ENCODE assay signal across 1 cellular context in the genomic region with DNA sequence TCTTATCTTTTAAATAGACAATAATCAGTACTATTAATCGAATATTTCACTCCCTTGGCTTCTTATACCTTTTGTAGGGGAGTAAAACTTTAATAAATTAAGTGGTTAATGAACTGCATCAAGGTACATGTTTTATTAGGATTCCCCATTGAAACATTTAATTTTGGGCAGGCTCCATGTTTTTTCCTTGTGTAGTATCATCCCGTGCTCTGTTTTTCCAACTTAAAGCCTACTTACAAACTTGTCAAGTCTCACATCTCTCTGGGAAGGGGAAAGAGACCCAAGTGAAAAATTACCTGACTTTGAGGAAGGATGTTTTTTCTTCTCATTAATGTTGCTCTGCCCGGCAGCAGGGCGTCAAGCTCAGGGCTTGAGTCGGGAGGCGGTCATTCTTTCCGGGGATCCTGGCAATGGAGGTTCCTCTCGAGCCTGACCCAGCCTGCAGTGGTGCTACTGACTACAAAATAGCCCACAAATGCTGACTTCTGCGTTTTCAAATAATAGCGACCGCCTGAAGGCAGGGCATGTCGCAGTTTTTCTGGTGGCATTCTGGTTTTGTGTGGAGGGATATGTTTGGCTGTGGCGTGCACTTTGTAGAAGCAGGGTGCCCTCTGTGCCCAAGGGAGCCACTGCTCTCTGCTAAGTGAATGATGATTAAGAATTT.
TF ChIP-seq lines count a peak whose summit lies in the region.

No MANE protein-coding gene starts in this region.

TF ChIP-seq in GM23338, 12 proteins besides CTCF, POLR2A, EP300 and RAD21 (continued from another document):
- TF ChIP-seq, protein P1, sequence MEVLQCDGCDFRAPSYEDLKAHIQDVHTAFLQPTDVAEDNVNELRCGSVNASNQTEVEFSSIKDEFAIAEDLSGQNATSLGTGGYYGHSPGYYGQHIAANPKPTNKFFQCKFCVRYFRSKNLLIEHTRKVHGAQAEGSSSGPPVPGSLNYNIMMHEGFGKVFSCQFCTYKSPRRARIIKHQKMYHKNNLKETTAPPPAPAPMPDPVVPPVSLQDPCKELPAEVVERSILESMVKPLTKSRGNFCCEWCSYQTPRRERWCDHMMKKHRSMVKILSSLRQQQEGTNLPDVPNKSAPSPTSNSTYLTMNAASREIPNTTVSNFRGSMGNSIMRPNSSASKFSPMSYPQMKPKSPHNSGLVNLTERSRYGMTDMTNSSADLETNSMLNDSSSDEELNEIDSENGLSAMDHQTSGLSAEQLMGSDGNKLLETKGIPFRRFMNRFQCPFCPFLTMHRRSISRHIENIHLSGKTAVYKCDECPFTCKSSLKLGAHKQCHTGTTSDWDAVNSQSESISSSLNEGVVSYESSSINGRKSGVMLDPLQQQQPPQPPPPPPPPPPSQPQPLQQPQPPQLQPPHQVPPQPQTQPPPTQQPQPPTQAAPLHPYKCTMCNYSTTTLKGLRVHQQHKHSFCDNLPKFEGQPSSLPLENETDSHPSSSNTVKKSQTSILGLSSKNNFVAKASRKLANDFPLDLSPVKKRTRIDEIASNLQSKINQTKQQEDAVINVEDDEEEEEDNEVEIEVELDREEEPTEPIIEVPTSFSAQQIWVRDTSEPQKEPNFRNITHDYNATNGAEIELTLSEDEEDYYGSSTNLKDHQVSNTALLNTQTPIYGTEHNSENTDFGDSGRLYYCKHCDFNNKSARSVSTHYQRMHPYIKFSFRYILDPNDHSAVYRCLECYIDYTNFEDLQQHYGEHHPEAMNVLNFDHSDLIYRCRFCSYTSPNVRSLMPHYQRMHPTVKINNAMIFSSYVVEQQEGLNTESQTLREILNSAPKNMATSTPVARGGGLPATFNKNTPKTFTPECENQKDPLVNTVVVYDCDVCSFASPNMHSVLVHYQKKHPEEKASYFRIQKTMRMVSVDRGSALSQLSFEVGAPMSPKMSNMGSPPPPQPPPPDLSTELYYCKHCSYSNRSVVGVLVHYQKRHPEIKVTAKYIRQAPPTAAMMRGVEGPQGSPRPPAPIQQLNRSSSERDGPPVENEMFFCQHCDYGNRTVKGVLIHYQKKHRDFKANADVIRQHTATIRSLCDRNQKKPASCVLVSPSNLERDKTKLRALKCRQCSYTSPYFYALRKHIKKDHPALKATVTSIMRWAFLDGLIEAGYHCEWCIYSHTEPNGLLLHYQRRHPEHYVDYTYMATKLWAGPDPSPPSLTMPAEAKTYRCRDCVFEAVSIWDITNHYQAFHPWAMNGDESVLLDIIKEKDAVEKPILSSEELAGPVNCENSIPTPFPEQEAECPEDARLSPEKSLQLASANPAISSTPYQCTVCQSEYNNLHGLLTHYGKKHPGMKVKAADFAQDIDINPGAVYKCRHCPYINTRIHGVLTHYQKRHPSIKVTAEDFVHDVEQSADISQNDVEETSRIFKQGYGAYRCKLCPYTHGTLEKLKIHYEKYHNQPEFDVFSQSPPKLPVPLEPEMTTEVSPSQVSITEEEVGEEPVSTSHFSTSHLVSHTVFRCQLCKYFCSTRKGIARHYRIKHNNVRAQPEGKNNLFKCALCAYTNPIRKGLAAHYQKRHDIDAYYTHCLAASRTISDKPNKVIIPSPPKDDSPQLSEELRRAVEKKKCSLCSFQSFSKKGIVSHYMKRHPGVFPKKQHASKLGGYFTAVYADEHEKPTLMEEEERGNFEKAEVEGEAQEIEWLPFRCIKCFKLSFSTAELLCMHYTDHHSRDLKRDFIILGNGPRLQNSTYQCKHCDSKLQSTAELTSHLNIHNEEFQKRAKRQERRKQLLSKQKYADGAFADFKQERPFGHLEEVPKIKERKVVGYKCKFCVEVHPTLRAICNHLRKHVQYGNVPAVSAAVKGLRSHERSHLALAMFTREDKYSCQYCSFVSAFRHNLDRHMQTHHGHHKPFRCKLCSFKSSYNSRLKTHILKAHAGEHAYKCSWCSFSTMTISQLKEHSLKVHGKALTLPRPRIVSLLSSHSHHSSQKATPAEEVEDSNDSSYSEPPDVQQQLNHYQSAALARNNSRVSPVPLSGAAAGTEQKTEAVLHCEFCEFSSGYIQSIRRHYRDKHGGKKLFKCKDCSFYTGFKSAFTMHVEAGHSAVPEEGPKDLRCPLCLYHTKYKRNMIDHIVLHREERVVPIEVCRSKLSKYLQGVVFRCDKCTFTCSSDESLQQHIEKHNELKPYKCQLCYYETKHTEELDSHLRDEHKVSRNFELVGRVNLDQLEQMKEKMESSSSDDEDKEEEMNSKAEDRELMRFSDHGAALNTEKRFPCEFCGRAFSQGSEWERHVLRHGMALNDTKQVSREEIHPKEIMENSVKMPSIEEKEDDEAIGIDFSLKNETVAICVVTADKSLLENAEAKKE (CRISPR knock-in tag; IDR thresholded peaks at IDR 0.05) = no peak
- no peak for TF ChIP-seq CREB1 (CRISPR knock-in tag; IDR thresholded peaks at IDR 0.05; ENCODE audit: low read depth)
- TF ChIP-seq ZNF114 (CRISPR knock-in tag; IDR thresholded peaks at IDR 0.05) = no peak
